In the genomic region with DNA sequence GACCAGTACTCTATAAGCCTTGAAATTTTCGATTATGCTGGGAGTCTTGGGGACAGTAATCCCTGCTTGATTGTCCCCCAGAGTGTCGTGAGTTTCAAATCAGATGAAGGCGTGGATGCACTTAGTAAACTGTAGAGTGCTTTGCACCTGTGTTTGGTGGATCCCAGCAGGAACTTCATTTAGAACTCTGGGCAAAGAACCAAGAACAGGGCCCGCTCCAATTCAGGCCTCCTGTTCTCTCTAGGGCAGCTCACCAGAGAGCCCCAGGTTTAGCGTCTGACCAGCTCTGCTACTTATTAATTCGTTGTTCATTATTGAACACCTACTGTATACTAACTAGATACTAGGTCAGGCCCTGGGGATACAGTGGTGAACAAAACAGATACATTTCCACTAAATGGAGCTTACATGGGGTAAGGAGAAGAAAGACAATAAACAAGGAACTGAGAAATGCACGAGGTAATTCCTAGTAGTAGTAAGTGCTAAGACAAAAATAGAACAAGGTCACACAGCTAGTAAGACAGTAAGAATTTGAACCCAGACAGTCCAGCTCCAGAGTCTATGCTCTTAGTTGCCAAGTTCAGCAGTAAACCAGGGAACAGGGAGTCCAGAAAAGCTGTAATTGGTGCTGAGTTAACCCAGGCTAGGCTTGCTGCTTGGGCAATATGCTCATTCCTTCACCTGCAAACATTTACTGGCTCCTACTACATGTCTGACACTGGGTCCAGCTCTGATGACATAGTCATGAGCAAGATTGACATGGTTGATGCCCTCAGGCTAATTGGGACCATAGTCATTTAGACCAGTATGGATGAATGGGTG, we compare ENCODE assay signal across 9 cellular contexts. TPM values are rescaled to one million over a fixed set of nuclear protein-coding genes. Genes with fewer than 3 reads are reported as not detected.
DNase-seq lines count a peak whose midpoint lies in the region; ATAC-seq lines count a peak whose summit lies in the region.
"Had no signal": no experiment of that assay in that cellular context is flagged by ENCODE, and none has a peak within 500 bp of the region (broad histone marks: within the 10 kb centered on the region; RNA-seq: fewer than 3 reads in every experiment).

No MANE protein-coding gene starts in this region.

- POLR2A ChIA-PET in activated naive CD8-positive, alpha-beta T cell treated with anti-CD3 and anti-CD28 coated beads, Interleukin-2, amount 10 ng/mL, durations not matched to agents 7 days and 5 days (lab: Charles Lee) = interaction anchor here (0.9 to 3.4 kb wide), 2 partner anchors 29 to 120 kb away, joined by 3 to 21 read pairs; partner anchors contain the start of gene SHISAL2A

- no peaks in the 10 kb centered on the region for H3K9me3 ChIP-seq in MG63

- no peaks in the 10 kb centered on the region for H3K9me3 Mint-ChIP-seq in stimulated activated naive CD8-positive, alpha-beta T cell treated with anti-CD3 and anti-CD28 coated beads, Interleukin-15, Interleukin-2, amounts not matched to agents 100 ng/mL and 50 ng/mL, for 24 hours
- no peaks in the 10 kb centered on the region for H3K9me3 Mint-ChIP-seq in activated naive CD8-positive, alpha-beta T cell treated with anti-CD3 and anti-CD28 coated beads, Interleukin-2, amount 10 ng/mL, durations not matched to agents 7 days and 5 days

- peak overlapping the region; percentile 88 for H3K4me3 Mint-ChIP-seq in stimulated activated naive CD8-positive, alpha-beta T cell treated with anti-CD3 and anti-CD28 coated beads, Interleukin-15, Interleukin-2, amounts not matched to agents 100 ng/mL and 50 ng/mL, for 24 hours
- H3K4me3 Mint-ChIP-seq in activated naive CD8-positive, alpha-beta T cell treated with anti-CD3 and anti-CD28 coated beads, Interleukin-2, amount 10 ng/mL, durations not matched to agents 7 days and 5 days = peak overlapping the region; percentile 87

- no peak for ATAC-seq in stimulated activated naive CD8-positive, alpha-beta T cell treated with anti-CD3 and anti-CD28 coated beads, Interleukin-15, Interleukin-2, amounts not matched to agents 100 U/mL and 50 U/mL, for 24 hours
- ATAC-seq in activated naive CD8-positive, alpha-beta T cell treated with anti-CD3 and anti-CD28 coated beads, Interleukin-2, amount 10 ng/mL, durations not matched to agents 7 days and 5 days (ENCODE audit: low read depth) = no peak
- ATAC-seq in GM18867 (IDR thresholded peaks at IDR 0.05; ENCODE audit: unreplicated experiment) = no peak

- H3K27me3 Mint-ChIP-seq in stimulated activated naive CD8-positive, alpha-beta T cell treated with anti-CD3 and anti-CD28 coated beads, Interleukin-15, Interleukin-2, amounts not matched to agents 100 ng/mL and 50 ng/mL, for 24 hours = no peaks in the 10 kb centered on the region
- no peaks in the 10 kb centered on the region for H3K27me3 Mint-ChIP-seq in activated naive CD8-positive, alpha-beta T cell treated with anti-CD3 and anti-CD28 coated beads, Interleukin-2, amount 10 ng/mL, durations not matched to agents 7 days and 5 days

- no peak overlapping the region for H3K4me3 ChIP-seq in MG63

- H3K4me1 Mint-ChIP-seq in stimulated activated naive CD8-positive, alpha-beta T cell treated with anti-CD3 and anti-CD28 coated beads, Interleukin-15, Interleukin-2, amounts not matched to agents 100 ng/mL and 50 ng/mL, for 24 hours (ENCODE audit: low read depth) = peaks cover 37% of the 10 kb centered on the region
- H3K4me1 Mint-ChIP-seq in activated naive CD8-positive, alpha-beta T cell treated with anti-CD3 and anti-CD28 coated beads, Interleukin-2, amount 10 ng/mL, durations not matched to agents 7 days and 5 days = peaks cover 25% of the 10 kb centered on the region

- no peak overlapping the region for H3K27ac Mint-ChIP-seq in stimulated activated naive CD8-positive, alpha-beta T cell treated with anti-CD3 and anti-CD28 coated beads, Interleukin-15, Interleukin-2, amounts not matched to agents 100 ng/mL and 50 ng/mL, for 24 hours
- H3K27ac Mint-ChIP-seq in activated naive CD8-positive, alpha-beta T cell treated with anti-CD3 and anti-CD28 coated beads, Interleukin-2, amount 10 ng/mL, durations not matched to agents 7 days and 5 days = peak overlapping the region; percentile 86

- no peak for DNase-seq in stimulated activated naive CD8-positive, alpha-beta T cell treated with anti-CD3 and anti-CD28 coated beads, Interleukin-15, Interleukin-2, amounts not matched to agents 100 U/mL and 50 U/mL, for 24 hours
- no peak for DNase-seq in activated naive CD8-positive, alpha-beta T cell treated with anti-CD3 and anti-CD28 coated beads, Interleukin-2, amount 10 ng/mL, durations not matched to agents 7 days and 5 days
- DNase-seq in kidney tubule cell (ENCODE audit: low spot score) = peak; percentile 80
- no peak for DNase-seq in GDM1 (lab: John Stamatoyannopoulos, UW)
- DNase-seq in MG63 = no peak
- no peak for DNase-seq in mesenteric fat pad (ENCODE audit: low spot score)
- DNase-seq: activated CD8-positive, alpha-beta memory T cell treated with anti-CD3 and anti-CD28 coated beads for 24 hours had no signal

- H3K36me3 Mint-ChIP-seq in stimulated activated naive CD8-positive, alpha-beta T cell treated with anti-CD3 and anti-CD28 coated beads, Interleukin-15, Interleukin-2, amounts not matched to agents 100 ng/mL and 50 ng/mL, for 24 hours (ENCODE audit: low read depth) = peaks cover 20% of the 10 kb centered on the region
- H3K36me3 Mint-ChIP-seq in activated naive CD8-positive, alpha-beta T cell treated with anti-CD3 and anti-CD28 coated beads, Interleukin-2, amount 10 ng/mL, durations not matched to agents 7 days and 5 days = peaks cover 11% of the 10 kb centered on the region

- no peaks in the 10 kb centered on the region for H3K36me3 ChIP-seq in MG63

- H3K27me3 ChIP-seq in MG63 = no peaks in the 10 kb centered on the region

RNA-seq across cellular contexts. Expression of gene GPX7, which starts 1.7 kb away (rescaled TPM):
- total RNA-seq in activated naive CD8-positive, alpha-beta T cell treated with anti-CD3 and anti-CD28 coated beads, Interleukin-2, amount 10 ng/mL, durations not matched to agents 7 days and 5 days = 10 to 100 TPM; 13.5 to 13.9 TPM
- total RNA-seq in MG63 (2014; rRNA removed; shearing (Covaris generic); ENCODE audit: low replicate concordance) = 21.2 and 22.5 TPM in 2 replicates
- 8.5 TPM for total RNA-seq in mesenteric fat pad

RNA-seq across cellular contexts. Expression of gene SHISAL2A, which starts 29.1 kb away (rescaled TPM):
- total RNA-seq in activated naive CD8-positive, alpha-beta T cell treated with anti-CD3 and anti-CD28 coated beads, Interleukin-2, amount 10 ng/mL, durations not matched to agents 7 days and 5 days = 10 to 100 TPM; 27.9 to 28.8 TPM
- not detected in 2 replicates for total RNA-seq in MG63 (2014; rRNA removed; shearing (Covaris generic); ENCODE audit: low replicate concordance)
- total RNA-seq in mesenteric fat pad = not detected

RNA-seq across cellular contexts. Expression of gene TUT4, which starts 51.0 kb away (rescaled TPM):
- 100 to 1,000 TPM; 104 to 110 TPM for total RNA-seq in activated naive CD8-positive, alpha-beta T cell treated with anti-CD3 and anti-CD28 coated beads, Interleukin-2, amount 10 ng/mL, durations not matched to agents 7 days and 5 days
- 10.9 and 60.2 TPM in 2 replicates for total RNA-seq in MG63 (2014; rRNA removed; shearing (Covaris generic); ENCODE audit: low replicate concordance)
- 39.9 TPM for total RNA-seq in mesenteric fat pad

Comparison
In these comparisons a context has a peak if more than half of its experiments do, and no peak if none do; other contexts are left out.
1. RNA of gene SHISAL2A, which starts 29.1 kb away (total RNA-seq): 27.9 to 28.8 TPM in activated naive CD8-positive, alpha-beta T cell treated with anti-CD3 and anti-CD28 coated beads, Interleukin-2, amount 10 ng/mL, durations not matched to agents 7 days and 5 days; not detected in MG63 and not detected in mesenteric fat pad (single experiment); every median in the first group is over 10 times any median in the second.